8 cellular contexts compared by ENCODE assay signal in genomic region chr10:77637474-77637985, GRCh38. TPM values are rescaled to one million over a fixed set of nuclear protein-coding genes. Genes with fewer than 3 reads are reported as not detected.
DNase-seq lines count a peak whose midpoint lies in the region; ATAC-seq and TF ChIP-seq lines count a peak whose summit lies in the region.

Gene KCNMA1, minus strand, starts transcription at chr10:77637808.

- H3K27ac ChIP-seq in PC-3 (ENCODE audit: low read length) (peak within 1 kb of the TSS; percentile 1; the same call in 1 of the 2 replicates), urinary bladder (ENCODE audit: low read depth) (no peak within 1 kb of the TSS)

- H3K4me1 ChIP-seq in PC-3 (ENCODE audit: insufficient read depth, low read length) (peaks cover 66% of the 10 kb centered on the region), mucosa of descending colon (ENCODE audit: low read depth) (peaks cover 7% of the 10 kb centered on the region), urinary bladder (ENCODE audit: insufficient read depth) (no peaks in the 10 kb centered on the region)

- no peaks in the 10 kb centered on the region for H3K9me3 Mint-ChIP-seq in T-helper 1 cell treated with Interleukin-12 subunit alpha and Interleukin-12 subunit beta and Interleukin-4 antibody, amounts not matched to agents 30 μg/mL and 1 μg/mL, for 36 hours
- H3K9me3 Mint-ChIP-seq in effector memory CD8-positive, alpha-beta T cell: no peaks in the 10 kb centered on the region

- under 1% methylated on average over 66 of the region's 66 CpGs for WGBS in urinary bladder

- H4K20me1 ChIP-seq in PC-3 (ENCODE audit: low read length): no peaks in the 10 kb centered on the region

- intact Hi-C loops in PC-3 (cut with micrococcal nuclease) (loop anchor here (1.0 kb wide), 1 partner anchor 132 kb away; no protein-coding TSS in a partner anchor), mucosa of descending colon (cut with DNase I, micrococcal nuclease) (loop anchor here in 1 of 2 donors (5.0 kb wide), 1 partner anchor 240 kb away; no protein-coding TSS in a partner anchor)

- peaks cover 62% of the 10 kb centered on the region for H3K79me2 ChIP-seq in PC-3 (ENCODE audit: low read length)

- H2AFZ ChIP-seq in PC-3 (ENCODE audit: low read length): peak within 1 kb of the TSS; percentile 78

- ATAC-seq in PC-3 (peak; percentile 45), mucosa of descending colon (peak; percentile 57), GM18870 (IDR thresholded peaks at IDR 0.05; ENCODE audit: unreplicated experiment) (no peak)
- ATAC-seq in effector memory CD8-positive, alpha-beta T cell (replicated peaks): peak; percentile 24

- CTCF ChIA-PET in PC-3 (lab: Charles Lee): interaction anchor here (0.6 to 1.8 kb wide), 11 partner anchors 74 to 472 kb away, joined by 3 to 9 read pairs (median 3); no protein-coding TSS in a partner anchor

- H3K27me3 Mint-ChIP-seq in T-helper 1 cell treated with Interleukin-12 subunit alpha and Interleukin-12 subunit beta and Interleukin-4 antibody, amounts not matched to agents 30 μg/mL and 1 μg/mL, for 36 hours (ENCODE audit: low read depth): peaks cover 69% of the 10 kb centered on the region
- peaks cover 72 to 93% of the 10 kb centered on the region in 2 donors for H3K27me3 Mint-ChIP-seq in effector memory CD8-positive, alpha-beta T cell

- H3K4me3 ChIP-seq in PC-3 (ENCODE audit: low read length) (peak within 1 kb of the TSS; percentile 75), mucosa of descending colon (peak within 1 kb of the TSS; percentile 19), urinary bladder (ENCODE audit: low read depth, low read length) (peak within 1 kb of the TSS; percentile 70)

- H3K4me1 Mint-ChIP-seq in T-helper 1 cell treated with Interleukin-12 subunit alpha and Interleukin-12 subunit beta and Interleukin-4 antibody, amounts not matched to agents 30 μg/mL and 1 μg/mL, for 36 hours (ENCODE audit: low read depth): peaks cover 1% of the 10 kb centered on the region
- peaks cover 3 to 8% of the 10 kb centered on the region in 2 donors for H3K4me1 Mint-ChIP-seq in effector memory CD8-positive, alpha-beta T cell (ENCODE audit: low read depth in 2 of 2)

- no TSS peak for BruUV-seq in PC-3 (replicated peaks; lab: Mats Ljungman, UMichigan)

- H3K9me2 ChIP-seq in PC-3 (replicated peaks; ENCODE audit: low read length): no peaks in the 10 kb centered on the region

- H3K9ac ChIP-seq in PC-3 (ENCODE audit: low read length): peak within 1 kb of the TSS; percentile 59

- DNase-seq in T-helper 1 cell: no peak
- peak; percentile 79 for DNase-seq in PC-3
- DNase-seq in effector memory CD8-positive, alpha-beta T cell: no peak
- DNase-seq in mucosa of descending colon: peak in 2 of 3 donors; percentile 29 to 57
- no peak for DNase-seq in effector CD8-positive, alpha-beta T cell (lab: John Stamatoyannopoulos, UW)

- H3K27ac Mint-ChIP-seq in T-helper 1 cell treated with Interleukin-12 subunit alpha and Interleukin-12 subunit beta and Interleukin-4 antibody, amounts not matched to agents 30 μg/mL and 1 μg/mL, for 36 hours: no peak within 1 kb of the TSS
- no peak within 1 kb of the TSS for H3K27ac Mint-ChIP-seq in effector memory CD8-positive, alpha-beta T cell

- TF ChIP-seq CTCF in PC-3 (conservative IDR thresholded peaks at IDR 0.05; ENCODE audit: low read depth, low read length) (no peak; the same call in 1 of the 2 replicates), mucosa of descending colon (IDR thresholded peaks at IDR 0.05) (no peak)

- no peaks in the 10 kb centered on the region for H3K36me3 Mint-ChIP-seq in T-helper 1 cell treated with Interleukin-12 subunit alpha and Interleukin-12 subunit beta and Interleukin-4 antibody, amounts not matched to agents 30 μg/mL and 1 μg/mL, for 36 hours (ENCODE audit: low read depth)
- no peaks in the 10 kb centered on the region for H3K36me3 Mint-ChIP-seq in effector memory CD8-positive, alpha-beta T cell (ENCODE audit: insufficient read depth)

- no peaks in the 10 kb centered on the region for H3F3A ChIP-seq in PC-3 (ENCODE audit: low read length, unreplicated experiment)

- H3K4me3 Mint-ChIP-seq in T-helper 1 cell treated with Interleukin-12 subunit alpha and Interleukin-12 subunit beta and Interleukin-4 antibody, amounts not matched to agents 30 μg/mL and 1 μg/mL, for 36 hours: peak within 1 kb of the TSS; percentile 55
- H3K4me3 Mint-ChIP-seq in effector memory CD8-positive, alpha-beta T cell: peak within 1 kb of the TSS; percentile 61 to 80

- H3K4me2 ChIP-seq in PC-3 (ENCODE audit: low read length): peak within 1 kb of the TSS; percentile 86

- H3K9me3 ChIP-seq in PC-3 (ENCODE audit: low read length): no peaks in the 10 kb centered on the region
- no peaks in the 10 kb centered on the region for H3K9me3 ChIP-seq in mucosa of descending colon

- no peaks in the 10 kb centered on the region for H3K27me3 ChIP-seq in PC-3 (ENCODE audit: low read length)

- POLR2A ChIA-PET in PC-3 (lab: Charles Lee; ENCODE audit: unreplicated experiment): interaction anchor here (0.6 to 1.1 kb wide), 4 partner anchors 8 to 336 kb away, joined by 3 to 6 read pairs (median 3); no protein-coding TSS in a partner anchor

- H3K36me3 ChIP-seq in PC-3 (ENCODE audit: low read depth, low read length) (peaks cover 10% of the 10 kb centered on the region), mucosa of descending colon (ENCODE audit: low read depth) (no peaks in the 10 kb centered on the region), urinary bladder (ENCODE audit: insufficient read depth) (no peaks in the 10 kb centered on the region)

RNA-seq across cellular contexts. Expression of gene KCNMA1, which starts in this region (rescaled TPM):
- total RNA-seq in PC-3 (2014; rRNA removed) (143 and 193 TPM in 2 replicates), mucosa of descending colon (100 to 1,000 TPM in 1 of 3 donors, 10 to 100 TPM in 2; 45.4 to 312 (median 62.4) TPM), urinary bladder (105 TPM)
- polyA plus RNA-seq in urinary bladder: 107 TPM

Comparison
In these comparisons a context has a peak if more than half of its experiments do, and no peak if none do; other contexts are left out.
1. DNase-seq: peak in PC-3 (single experiment) and mucosa of descending colon (2 of 3); none in T-helper 1 cell (0 of 5), effector memory CD8-positive, alpha-beta T cell (0 of 3) and effector CD8-positive, alpha-beta T cell (single experiment).
2. H3K4me3 ChIP-seq: peak in every context shown above with its lines; median percentile 75 in PC-3; 70 in urinary bladder; 19 in mucosa of descending colon.